ENCODE assay signal across 8 cellular contexts in the genomic region with DNA sequence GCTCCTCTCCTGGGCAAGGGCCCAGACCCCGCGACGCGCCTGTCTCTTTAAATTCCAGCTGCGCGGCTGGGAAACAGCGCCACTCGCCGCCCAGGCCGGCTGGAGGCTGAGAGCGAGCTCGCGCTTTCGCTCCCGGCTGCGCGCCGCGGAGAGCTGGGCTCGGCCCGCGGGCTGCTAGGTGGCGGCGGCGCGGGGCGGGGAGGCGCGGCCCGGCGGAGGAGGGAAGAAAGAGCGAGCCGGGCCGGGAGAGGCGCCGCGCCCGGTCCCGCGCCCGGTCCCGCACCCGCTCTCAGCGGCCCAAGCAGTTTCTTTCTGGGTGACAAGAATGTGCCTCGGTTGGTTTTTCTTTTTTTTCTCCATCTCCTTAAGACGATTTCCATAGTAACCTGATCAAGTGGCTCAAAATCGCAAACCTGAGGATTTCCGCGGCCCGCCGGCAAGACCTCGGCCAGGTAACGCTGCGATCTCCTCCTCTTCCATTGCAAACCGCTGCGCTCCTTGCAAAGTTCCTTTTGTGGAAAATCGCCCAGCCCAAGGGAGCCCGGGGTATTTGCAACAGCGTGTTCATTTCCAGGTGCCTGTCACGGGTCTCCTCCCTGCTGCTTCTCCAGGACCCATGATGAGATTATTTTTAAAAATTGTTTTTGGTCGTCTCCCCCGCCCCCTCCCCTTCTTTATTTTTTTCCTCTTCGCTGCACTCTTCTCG.
DNase-seq lines count a peak whose midpoint lies in the region; ATAC-seq and TF ChIP-seq lines count a peak whose summit lies in the region.

No MANE protein-coding gene starts in this region.

- CTCF ChIA-PET in CD4-positive, alpha-beta memory T cell (lab: Charles Lee; ENCODE audit: partially characterized antibody), result no interaction called here

- H3K4me1 Mint-ChIP-seq in CD4-positive, alpha-beta memory T cell, result peaks cover 6 to 17% (median 7%) of the 10 kb centered on the region in 4 donors
- H3K4me1 Mint-ChIP-seq in activated T-cell treated with anti-CD3 and anti-CD28 coated beads, Interleukin-2, amount 50 U/mL, for 72 hours (ENCODE audit: low read depth), result no peaks in the 10 kb centered on the region
- H3K4me1 Mint-ChIP-seq in neural crest cell, result peaks cover 21% of the 10 kb centered on the region

- H3K4me3 ChIP-seq in CD4-positive, alpha-beta memory T cell (ENCODE audit: low read length in 2 of 2), result no peak overlapping the region
- H3K4me3 ChIP-seq in uterus, result peak overlapping the region; percentile 41 to 62

- H3K36me3 ChIP-seq in CD4-positive, alpha-beta memory T cell (ENCODE audit: insufficient read depth, low read length), result no peaks in the 10 kb centered on the region
- no peaks in the 10 kb centered on the region for H3K36me3 ChIP-seq in uterus

- TF ChIP-seq CTCF in neural crest cell (conservative IDR thresholded peaks at IDR 0.05), result peak; percentile 58
- TF ChIP-seq CTCF in uterus (IDR thresholded peaks at IDR 0.05), result peak; percentile 24 to 45 (median 42)

- peak overlapping the region in 7 of 8 donors; percentile 24 to 60 (median 53) for H3K4me3 Mint-ChIP-seq in CD4-positive, alpha-beta memory T cell
- H3K4me3 Mint-ChIP-seq in activated T-cell treated with anti-CD3 and anti-CD28 coated beads, Interleukin-2, amount 50 U/mL, for 72 hours, result peak overlapping the region; percentile 74 to 76
- peak overlapping the region; percentile 97 for H3K4me3 Mint-ChIP-seq in neural crest cell

- H3K27me3 ChIP-seq in CD4-positive, alpha-beta memory T cell (ENCODE audit: insufficient read depth, low read length), result peaks cover 5% of the 10 kb centered on the region
- no peaks in the 10 kb centered on the region for H3K27me3 ChIP-seq in uterus

- H3K27ac Mint-ChIP-seq in CD4-positive, alpha-beta memory T cell, result no peak overlapping the region
- H3K27ac Mint-ChIP-seq in activated T-cell treated with anti-CD3 and anti-CD28 coated beads, Interleukin-2, amount 50 U/mL, for 72 hours, result no peak overlapping the region
- no peak overlapping the region for H3K27ac Mint-ChIP-seq in neural crest cell (ENCODE audit: unreplicated experiment)

- DNase-seq in CD4-positive, alpha-beta memory T cell, result no peak
- peak; percentile 92 for DNase-seq in NCI-H2227 (lab: John Stamatoyannopoulos, UW; ENCODE audit: unreplicated experiment)
- peak; percentile 46 to 47 for DNase-seq in activated T-cell treated with anti-CD3 and anti-CD28 coated beads, Interleukin-2, amount 50 U/mL, for 72 hours
- DNase-seq in globus pallidus (ENCODE audit: low spot score), result peak; percentile 64
- peak; percentile 67 for DNase-seq in neural crest cell (ENCODE audit: low read depth, low spot score)
- peak; percentile 36 to 71 for DNase-seq in uterus

- ATAC-seq in GM18909 (IDR thresholded peaks at IDR 0.05; ENCODE audit: poor library complexity, unreplicated experiment), result peak; percentile 94
- peak; percentile 89 for ATAC-seq in HG03095 (IDR thresholded peaks at IDR 0.05; ENCODE audit: unreplicated experiment)
- ATAC-seq in activated T-cell treated with anti-CD3 and anti-CD28 coated beads, Interleukin-2, amount 50 U/mL, for 72 hours (replicated peaks in 1 of 2), result peak; percentile 91 to 96

- H3K27ac ChIP-seq in CD4-positive, alpha-beta memory T cell (ENCODE audit: low read depth, low read length), result no peak overlapping the region
- H3K27ac ChIP-seq in uterus, result peak overlapping the region; percentile 55 to 71

- peaks cover 0 to 8% (median 3%) of the 10 kb centered on the region in 8 donors for H3K9me3 Mint-ChIP-seq in CD4-positive, alpha-beta memory T cell
- H3K9me3 Mint-ChIP-seq in activated T-cell treated with anti-CD3 and anti-CD28 coated beads, Interleukin-2, amount 50 U/mL, for 72 hours, result no peaks in the 10 kb centered on the region
- H3K9me3 Mint-ChIP-seq in neural crest cell, result no peaks in the 10 kb centered on the region

- peaks cover 27 to 34% of the 10 kb centered on the region in 2 donors for H3K27me3 Mint-ChIP-seq in CD4-positive, alpha-beta memory T cell
- H3K27me3 Mint-ChIP-seq in activated T-cell treated with anti-CD3 and anti-CD28 coated beads, Interleukin-2, amount 50 U/mL, for 72 hours (ENCODE audit: low read depth), result peaks cover 59% of the 10 kb centered on the region
- peaks cover 54% of the 10 kb centered on the region for H3K27me3 Mint-ChIP-seq in neural crest cell (ENCODE audit: low read depth)

- no peaks in the 10 kb centered on the region for H3K36me3 Mint-ChIP-seq in CD4-positive, alpha-beta memory T cell
- no peaks in the 10 kb centered on the region for H3K36me3 Mint-ChIP-seq in activated T-cell treated with anti-CD3 and anti-CD28 coated beads, Interleukin-2, amount 50 U/mL, for 72 hours (ENCODE audit: insufficient read depth in 2 of 2)
- H3K36me3 Mint-ChIP-seq in neural crest cell (ENCODE audit: low read depth), result no peaks in the 10 kb centered on the region

- no peaks in the 10 kb centered on the region for H3K9me3 ChIP-seq in CD4-positive, alpha-beta memory T cell (ENCODE audit: control insufficient read depth in 1 of 2, low read length in 2 of 2)
- H3K9me3 ChIP-seq in uterus, result no peaks in the 10 kb centered on the region

- H3K4me1 ChIP-seq in CD4-positive, alpha-beta memory T cell (ENCODE audit: insufficient read depth, low read length), result no peaks in the 10 kb centered on the region
- H3K4me1 ChIP-seq in uterus, result no peaks in the 10 kb centered on the region

- TF ChIP-seq POLR2A in uterus (IDR thresholded peaks at IDR 0.05), result no peak

- POLR2A ChIA-PET in CD4-positive, alpha-beta memory T cell (lab: Charles Lee; ENCODE audit: partially characterized antibody), result no interaction called here

- intact Hi-C loops in CD4-positive, alpha-beta memory T cell (cut with micrococcal nuclease), result no loop called here
- intact Hi-C loops in uterus (cut with DNase I; ENCODE audit: low total_unique reads), result no loop called here

Comparison
In these comparisons a context has a peak if more than half of its experiments do, and no peak if none do; other contexts are left out.
1. DNase-seq: peak in NCI-H2227 (single experiment), activated T-cell treated with anti-CD3 and anti-CD28 coated beads, Interleukin-2, amount 50 U/mL, for 72 hours (2 of 2), globus pallidus (single experiment), neural crest cell (single experiment) and uterus (2 of 2); none in CD4-positive, alpha-beta memory T cell (0 of 5).
2. H3K4me3 ChIP-seq: peak in uterus (2 of 2); none in CD4-positive, alpha-beta memory T cell (0 of 2).
3. Peak in every context shown above with its lines, with median percentiles within 50 percentile points of each other: H3K4me3 Mint-ChIP-seq and ATAC-seq.